In the genomic region with DNA sequence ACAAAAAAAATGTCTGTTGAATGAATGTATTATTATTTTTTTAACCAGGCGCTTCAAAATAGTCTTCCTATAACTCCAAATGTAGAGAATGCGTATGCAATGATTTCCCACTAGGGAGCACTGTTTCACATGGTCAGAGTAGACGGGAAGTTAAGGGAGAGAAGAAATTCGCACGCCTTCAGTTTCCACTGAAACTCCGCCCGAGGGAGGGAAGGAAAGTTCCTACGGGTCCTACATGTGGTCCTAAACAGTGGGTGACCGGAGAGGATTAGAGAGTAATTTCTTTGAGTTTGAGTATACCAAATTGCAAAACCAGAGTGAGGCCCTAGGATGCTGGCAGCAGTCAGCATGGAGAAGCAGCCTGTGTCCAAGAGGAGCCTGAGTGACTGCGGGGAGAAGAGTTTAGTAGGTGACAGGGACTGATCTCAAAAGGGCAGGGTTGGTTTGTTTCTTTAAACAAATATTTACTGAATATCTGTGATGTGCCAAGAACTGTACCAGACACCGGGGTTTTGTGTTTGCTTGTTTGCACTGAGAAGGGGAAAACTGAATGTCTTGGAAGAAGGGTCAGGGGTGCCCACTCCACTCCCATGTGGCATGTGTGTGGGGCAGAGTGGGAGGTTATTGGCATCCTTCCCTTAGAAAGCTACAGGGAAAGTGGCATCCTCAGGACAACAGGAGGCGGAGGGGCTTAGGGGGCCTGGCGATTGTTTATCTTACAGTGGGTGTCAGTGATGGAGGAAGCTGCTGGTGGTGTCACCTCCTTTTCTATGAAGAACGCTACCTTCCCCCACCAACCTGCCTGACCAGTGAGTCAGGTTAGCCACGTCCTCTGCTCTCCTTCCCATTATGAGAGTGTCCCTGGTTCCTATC, we compare ENCODE assay signal across 8 cellular contexts. TPM values are rescaled to one million over a fixed set of nuclear protein-coding genes. Genes with fewer than 3 reads are reported as not detected.
DNase-seq lines count a peak whose midpoint lies in the region; ATAC-seq and TF ChIP-seq lines count a peak whose summit lies in the region.

No MANE protein-coding gene starts in this region.

- peaks cover 9% of the 10 kb centered on the region for H3F3A ChIP-seq in SK-N-SH (replicated peaks; ENCODE audit: insufficient read depth)

- CTCF ChIA-PET in SK-N-SH (lab: Yijun Ruan, JAX) = interaction anchor here (0.5 to 2.3 kb wide), 6 partner anchors 10 to 804 kb away, joined by 3 to 9 read pairs (median 4); a partner anchor contains a TSS

- DNase-seq in CD14-positive monocyte (ENCODE audit: low spot score) = no peak
- DNase-seq in H4 (ENCODE audit: low spot score) = peak; percentile 71
- DNase-seq in SK-N-SH = peak; percentile 36
- peak; percentile 31 to 58 for DNase-seq in dermis microvascular lymphatic vessel endothelial cell (ENCODE audit: low read depth in 2 of 2)
- peak in 1 of 2 donors; percentile 52 for DNase-seq in memory B cell (ENCODE audit: low spot score in 2 of 2)

- TF ChIP-seq EP300 in SK-N-SH (IDR thresholded peaks at IDR 0.05; ENCODE audit: borderline replicate concordance in 1 of 2, low read depth in 1 of 2, low read length in 1 of 2) = no peak

- peak overlapping the region in 1 of 2 experiments; percentile 86; a peak in 2 of 4 replicates for H3K27ac ChIP-seq in SK-N-SH (ENCODE audit: low read depth in 2 of 2, low read length in 1 of 2)

- peak overlapping the region in 2 of 7 donors; percentile 35 to 81 for H3K27ac Mint-ChIP-seq in CD14-positive monocyte
- peak overlapping the region; percentile 21 for H3K27ac Mint-ChIP-seq in memory B cell

- H3K4me1 ChIP-seq in SK-N-SH (ENCODE audit: control insufficient read depth in 1 of 2, insufficient read depth in 2 of 2, low read depth in 1 of 2, low read length in 1 of 2) = 0 out of 4 replicates have a peak, but pooled peaks cover 0 to 5% of the 10 kb centered on the region in 2 experiments

- H3K9me3 ChIP-seq in SK-N-SH = no peaks in the 10 kb centered on the region

- no peak overlapping the region for H2AFZ ChIP-seq in SK-N-SH (ENCODE audit: low read depth)

- H3K36me3 Mint-ChIP-seq in CD14-positive monocyte (no peaks in the 10 kb centered on the region), memory B cell (no peaks in the 10 kb centered on the region)

- H3K4me2 ChIP-seq in SK-N-SH = peak overlapping the region; percentile 60; the same call in 1 of the 2 replicates

- peak; percentile 30; the same call in 1 of the 2 replicates for TF ChIP-seq RAD21 in SK-N-SH (IDR thresholded peaks at IDR 0.05; ENCODE audit: low read length)

- H3K9me3 Mint-ChIP-seq in CD14-positive monocyte = peaks cover 0 to 2% (median 0%) of the 10 kb centered on the region in 7 donors
- H3K9me3 Mint-ChIP-seq in memory B cell = no peaks in the 10 kb centered on the region

- no peaks in the 10 kb centered on the region for H4K20me1 ChIP-seq in SK-N-SH (ENCODE audit: insufficient read depth)

- intact Hi-C loops in CD14-positive monocyte (cut with micrococcal nuclease) = loop anchor here in 1 of 2 donors (5.0 kb wide), 1 partner anchor 51 kb away; no protein-coding TSS in a partner anchor

- H3K79me2 ChIP-seq in SK-N-SH (ENCODE audit: insufficient read depth) = no peaks in the 10 kb centered on the region

- peaks cover 6% of the 10 kb centered on the region for H3K4me1 Mint-ChIP-seq in CD14-positive monocyte
- H3K4me1 Mint-ChIP-seq in memory B cell = peaks cover 12% of the 10 kb centered on the region

- H3K36me3 ChIP-seq in SK-N-SH (replicated peaks in 1 of 2; ENCODE audit: control insufficient read depth in 1 of 2, insufficient read depth in 2 of 2, low read length in 1 of 2) = no peaks in the 10 kb centered on the region

- no peaks in the 10 kb centered on the region for H3K9me2 ChIP-seq in SK-N-SH

- H3K4me3 Mint-ChIP-seq in CD14-positive monocyte (peak overlapping the region; percentile 61 to 89), memory B cell (peak overlapping the region; percentile 68)

- no peak overlapping the region for H3K4me3 ChIP-seq in SK-N-SH (ENCODE audit: low read depth in 2 of 2, low read length in 1 of 2)

- TF ChIP-seq CTCF in CD14-positive monocyte (IDR thresholded peaks at IDR 0.05) (peak; percentile 80), SK-N-SH (IDR thresholded peaks at IDR 0.05) (peak; percentile 56)

- H3K27me3 Mint-ChIP-seq in CD14-positive monocyte (ENCODE audit: low read depth in 3 of 3) = peaks cover 14 to 31% (median 20%) of the 10 kb centered on the region in 3 donors
- no peaks in the 10 kb centered on the region for H3K27me3 Mint-ChIP-seq in memory B cell

- POLR2A ChIA-PET in SK-N-SH (lab: Yijun Ruan, JAX) = interaction anchor here (0.6 kb wide), 1 partner anchor 216 kb away, joined by 4 read pairs; no protein-coding TSS in a partner anchor

- no peaks in the 10 kb centered on the region for H3K27me3 ChIP-seq in SK-N-SH (ENCODE audit: insufficient read depth)

- WGBS in SK-N-SH (ENCODE audit: low lambda C conversion rate) = 81% methylated on average over 15 of the region's 15 CpGs

- H3K9ac ChIP-seq in SK-N-SH = no peak overlapping the region

- ATAC-seq in memory B cell (ENCODE audit: low read depth) (peak; percentile 83), HG02588 (IDR thresholded peaks at IDR 0.05; ENCODE audit: unreplicated experiment) (no peak), GM18858 (IDR thresholded peaks at IDR 0.05; ENCODE audit: unreplicated experiment) (no peak), GM21526 (IDR thresholded peaks at IDR 0.05; ENCODE audit: low FRiP score, unreplicated experiment) (no peak)

TF ChIP-seq in SK-N-SH, 30 proteins besides CTCF, POLR2A, EP300 and RAD21:
- no peak for TF ChIP-seq GATA2 (CRISPR knock-in tag; IDR thresholded peaks at IDR 0.05)

RNA-seq across cellular contexts. Expression of a gene that starts 22.8 kb away (rescaled TPM):
- polyA plus RNA-seq in CD14-positive monocyte (not detected), SK-N-SH (2012; rRNA removed) (not detected in 2 replicates)
- total RNA-seq in H4 (2014; rRNA removed; shearing (Covaris generic)) = not detected in 2 replicates
- not detected in 2 replicates for polyA plus RNA-seq in SK-N-SH (2012; cell fraction: cytosol; rRNA removed)
- not detected in 2 replicates for polyA plus RNA-seq in SK-N-SH (2012; cell fraction: nucleus; rRNA removed)
- not detected in 2 replicates for total RNA-seq in dermis microvascular lymphatic vessel endothelial cell

RNA-seq across cellular contexts. Expression of a gene that starts 31.4 kb away (rescaled TPM):
- polyA plus RNA-seq in CD14-positive monocyte (under 1 TPM; 0.24 to 0.29 TPM), SK-N-SH (2012; rRNA removed) (20.7 and 22.2 TPM in 2 replicates)
- 81.8 and 82.2 TPM in 2 replicates for total RNA-seq in H4 (2014; rRNA removed; shearing (Covaris generic))
- 16.6 and 20.3 TPM in 2 replicates for polyA plus RNA-seq in SK-N-SH (2012; cell fraction: cytosol; rRNA removed)
- 31.1 and 34.7 TPM in 2 replicates for polyA plus RNA-seq in SK-N-SH (2012; cell fraction: nucleus; rRNA removed)
- total RNA-seq in dermis microvascular lymphatic vessel endothelial cell = 9.7 and 21.3 TPM in 2 replicates

RNA-seq across cellular contexts. Expression of a gene that starts 33.7 kb away (rescaled TPM):
- polyA plus RNA-seq in CD14-positive monocyte (10 to 100 TPM; 14.7 to 15.8 TPM), SK-N-SH (2012; rRNA removed) (6.6 and 10.5 TPM in 2 replicates)
- not detected in 2 replicates for total RNA-seq in H4 (2014; rRNA removed; shearing (Covaris generic))
- 1.1 and 1.5 TPM in 2 replicates for polyA plus RNA-seq in SK-N-SH (2012; cell fraction: cytosol; rRNA removed)
- polyA plus RNA-seq in SK-N-SH (2012; cell fraction: nucleus; rRNA removed) = 60.0 and 87.2 TPM in 2 replicates
- total RNA-seq in dermis microvascular lymphatic vessel endothelial cell = 0.13 TPM in 1 of 2 replicates, not detected in the other

RNA-seq across cellular contexts. Expression of a gene that starts 33.9 kb away (rescaled TPM):
- polyA plus RNA-seq in CD14-positive monocyte (1 to 10 TPM; 8.6 to 8.8 TPM), SK-N-SH (2012; rRNA removed) (14.9 and 16.9 TPM in 2 replicates)
- 11.3 and 18.4 TPM in 2 replicates for total RNA-seq in H4 (2014; rRNA removed; shearing (Covaris generic))
- polyA plus RNA-seq in SK-N-SH (2012; cell fraction: cytosol; rRNA removed) = 6.7 and 9.5 TPM in 2 replicates
- 10.4 and 10.6 TPM in 2 replicates for polyA plus RNA-seq in SK-N-SH (2012; cell fraction: nucleus; rRNA removed)
- 4.0 and 4.7 TPM in 2 replicates for total RNA-seq in dermis microvascular lymphatic vessel endothelial cell
